ENCODE assay signal across 8 cellular contexts in the genomic region with DNA sequence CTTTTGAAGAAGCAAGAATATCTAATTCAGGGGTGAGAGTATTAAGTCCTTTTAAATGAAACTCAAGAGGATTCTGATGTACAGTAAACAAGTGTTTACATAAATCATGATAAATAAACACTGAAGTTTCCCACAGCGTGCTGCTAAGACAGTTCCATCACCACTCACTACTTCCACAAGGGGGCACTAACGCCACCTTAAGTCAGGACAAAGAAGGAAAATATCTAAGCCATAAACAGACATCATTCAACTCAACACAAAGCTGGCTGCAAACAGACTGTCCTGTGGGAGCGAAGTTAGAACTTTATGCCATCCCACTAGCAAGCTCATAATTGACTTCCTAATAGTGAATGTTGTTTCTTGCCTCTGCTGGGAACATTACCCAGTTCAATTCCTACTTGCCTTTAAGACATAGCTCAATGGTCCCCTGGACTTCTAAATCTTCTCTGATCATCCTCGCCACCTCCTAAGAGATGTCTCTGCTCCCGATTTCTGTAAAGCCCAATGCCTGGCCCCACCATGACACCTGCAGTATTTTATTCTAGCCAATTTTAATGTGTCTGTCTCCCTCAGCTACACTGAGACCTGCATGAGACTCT. TPM values are rescaled to one million over a fixed set of nuclear protein-coding genes. Genes with fewer than 3 reads are reported as not detected.
DNase-seq lines count a peak whose midpoint lies in the region; ATAC-seq and TF ChIP-seq lines count a peak whose summit lies in the region.

No MANE protein-coding gene starts in this region.

- peaks cover 12% of the 10 kb centered on the region for H3K4me1 ChIP-seq in mammary epithelial cell (ENCODE audit: insufficient read depth, low read length)

- peak; percentile 74 for ATAC-seq in HG02885 (IDR thresholded peaks at IDR 0.05; ENCODE audit: poor library complexity, unreplicated experiment)

- in situ Hi-C loops in mammary epithelial cell (cut with MboI; ENCODE audit: low sequenced_read_pairs in 2 of 2) = loop anchor here (5.0 to 10.0 kb wide), 2 partner anchors 289 to 291 kb away; no protein-coding TSS in a partner anchor

- H3K9me3 ChIP-seq in mammary epithelial cell (replicated peaks; ENCODE audit: insufficient read depth, low read length) = no peaks in the 10 kb centered on the region

- DNase-seq in SIG-M5 treated with dmso at 0.1 percent for 504 hours (lab: John Stamatoyannopoulos, UW; ENCODE audit: unreplicated experiment) = peak; percentile 68
- no peak for DNase-seq in SIG-M5 (lab: John Stamatoyannopoulos, UW)
- DNase-seq in NCI-H2107 treated with DMSO at 0.1 percent for 48 hours (lab: John Stamatoyannopoulos, UW; ENCODE audit: unreplicated experiment) = peak; percentile 32
- peak; percentile 48 for DNase-seq in mammary epithelial cell
- DNase-seq in kidney epithelial cell (ENCODE audit: low read depth) = peak; percentile 47
- DNase-seq in stimulated activated CD4-positive, alpha-beta T cell treated with anti-CD3 and anti-CD28 coated beads, Interleukin-4, amount 100 ng/mL, for 4 hours = peak; percentile 43 to 53

- no peak overlapping the region for H3K4me2 ChIP-seq in mammary epithelial cell (ENCODE audit: insufficient read depth, low read depth, low read length)

- H3K4me3 ChIP-seq in mammary epithelial cell (replicated peaks in 1 of 3; ENCODE audit: insufficient read depth in 1 of 3, low read depth in 2 of 3, low read length in 3 of 3) (no peak overlapping the region), kidney epithelial cell (ENCODE audit: low read depth, low read length) (no peak overlapping the region)

- H3K79me2 ChIP-seq in mammary epithelial cell (ENCODE audit: insufficient read depth, low read length) = no peaks in the 10 kb centered on the region

- H2AFZ ChIP-seq in mammary epithelial cell (ENCODE audit: low read depth, low read length) = no peak overlapping the region

- dilution Hi-C loops in mammary epithelial cell (cut with HindIII; ENCODE audit: low sequenced_read_pairs) = loop anchor here (25.0 kb wide), 1 partner anchor 294 kb away; no protein-coding TSS in a partner anchor

- H3K27me3 ChIP-seq in mammary epithelial cell (ENCODE audit: insufficient read depth, low read length) (no peaks in the 10 kb centered on the region), kidney epithelial cell (ENCODE audit: control insufficient read depth, insufficient read depth, low read length) (no peaks in the 10 kb centered on the region)

- TF ChIP-seq CTCF in VCaP (conservative IDR thresholded peaks at IDR 0.05) (peak; percentile 87), mammary epithelial cell (conservative IDR thresholded peaks at IDR 0.05 in 1 of 2, IDR thresholded peaks at IDR 0.05 in 1 of 2; ENCODE audit: extremely low read depth in 1 of 2, insufficient read depth in 1 of 2, low read depth in 1 of 2, low read length in 2 of 2) (peak; percentile 81 to 83), kidney epithelial cell (IDR thresholded peaks at IDR 0.05; ENCODE audit: insufficient read depth, low read length, poor library complexity, severe bottlenecking) (peak; percentile 76)

- no TSS peak for BruUV-seq in mammary epithelial cell (replicated peaks; lab: Mats Ljungman, UMichigan)

- WGBS in mammary epithelial cell (ENCODE audit: low coverage, missing lambda C conversion rate) = 41% methylated on average over 5 of the region's 5 CpGs

- H3K36me3 ChIP-seq in mammary epithelial cell (ENCODE audit: insufficient read depth, low read length) (peaks cover 30% of the 10 kb centered on the region), kidney epithelial cell (ENCODE audit: control insufficient read depth, insufficient read depth, low read length) (no peaks in the 10 kb centered on the region)

- H4K20me1 ChIP-seq in mammary epithelial cell (ENCODE audit: insufficient read depth, low read length) = no peaks in the 10 kb centered on the region

- CTCF ChIA-PET in mammary epithelial cell (lab: Charles Lee; ENCODE audit: low non-redundant PET) = interaction anchor here (0.5 to 1.6 kb wide), 4 partner anchors 263 to 540 kb away, joined by 3 to 19 read pairs (median 4); no protein-coding TSS in a partner anchor

- no peak overlapping the region for H3K9ac ChIP-seq in mammary epithelial cell (ENCODE audit: insufficient read depth, low read length)

- intact Hi-C loops in mammary epithelial cell (cut with micrococcal nuclease) = loop anchor here (1.0 to 2.0 kb wide), 3 partner anchors 45 to 291 kb away; no protein-coding TSS in a partner anchor

- H3K27ac ChIP-seq in VCaP (no peak overlapping the region), mammary epithelial cell (ENCODE audit: insufficient read depth, low read depth, low read length) (no peak overlapping the region)

RNA-seq across cellular contexts. Expression of gene MRPL44, which starts 36.5 kb away (rescaled TPM):
- total RNA-seq in mammary epithelial cell = 10 to 100 TPM; 24.2 to 27.2 TPM
- polyA plus RNA-seq in mammary epithelial cell = 22.8 TPM
- polyA minus RNA-seq in mammary epithelial cell = 27.3 TPM
- 53.5 and 62.2 TPM in 2 replicates for total RNA-seq in kidney epithelial cell

RNA-seq across cellular contexts. Expression of gene SERPINE2, which starts 45.4 kb away (rescaled TPM):
- 100 to 1,000 TPM; 490 to 535 TPM for total RNA-seq in mammary epithelial cell
- 307 TPM for polyA plus RNA-seq in mammary epithelial cell
- 235 TPM for polyA minus RNA-seq in mammary epithelial cell
- 70.0 and 84.9 TPM in 2 replicates for total RNA-seq in kidney epithelial cell

RNA-seq across cellular contexts. Expression of gene WDFY1, which starts 48.6 kb away (rescaled TPM):
- total RNA-seq in mammary epithelial cell = 10 to 100 TPM; 55.6 to 96.0 TPM
- polyA plus RNA-seq in mammary epithelial cell = 42.8 TPM
- 69.1 TPM for polyA minus RNA-seq in mammary epithelial cell
- total RNA-seq in kidney epithelial cell = 40.9 and 47.3 TPM in 2 replicates
